In genomic region chr7:141089490-141089889, GRCh38 we compare ENCODE assay signal across 1 cellular context.
TF ChIP-seq lines count a peak whose summit lies in the region.
"Not testable (repeated sequence)": the region's sequence is repeated elsewhere in the genome, so short reads cannot be mapped to it uniquely, and the experiment has no call there.

No MANE protein-coding gene starts in this region.

- H3K4me1 ChIP-seq in HEK293 (ENCODE audit: control insufficient read depth, insufficient read depth, low read length): not testable (repeated sequence)

- not testable (repeated sequence) for H3K4me3 ChIP-seq in HEK293 (ENCODE audit: low read depth, low read length)

- CTCF ChIA-PET in HEK293 (lab: Yijun Ruan, JAX): not testable (repeated sequence)

- H3K36me3 ChIP-seq in HEK293 (ENCODE audit: control insufficient read depth in 2 of 2, insufficient read depth in 1 of 2, low read length in 2 of 2): not testable (repeated sequence)

- H3K27ac ChIP-seq in HEK293 (ENCODE audit: extremely low read depth, low read depth, low read length): not testable (repeated sequence)

- not testable (repeated sequence) for H3K9me3 ChIP-seq in HEK293 (ENCODE audit: control insufficient read depth, insufficient read depth, low read depth, low read length)

- TF ChIP-seq CTCF in HEK293 (tag by site-specific recombination; IDR thresholded peaks at IDR 0.05): not testable (repeated sequence)

- POLR2A ChIA-PET in HEK293 (lab: Yijun Ruan, JAX): not testable (repeated sequence)

TF ChIP-seq in HEK293, 187 proteins besides CTCF, POLR2A, EP300 and RAD21:
- TF ChIP-seq, protein P1, sequence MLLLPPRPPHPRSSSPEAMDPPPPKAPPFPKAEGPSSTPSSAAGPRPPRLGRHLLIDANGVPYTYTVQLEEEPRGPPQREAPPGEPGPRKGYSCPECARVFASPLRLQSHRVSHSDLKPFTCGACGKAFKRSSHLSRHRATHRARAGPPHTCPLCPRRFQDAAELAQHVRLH (tag by site-specific recombination; IDR thresholded peaks at IDR 0.05): 0 out of 2 replicates have a peak, but pooled peaks have one; percentile 41
- TF ChIP-seq ZNF280D (tag by site-specific recombination; IDR thresholded peaks at IDR 0.05) (peak; percentile 60; the same call in 1 of the 2 replicates), ZNF146 (tag by site-specific recombination; IDR thresholded peaks at IDR 0.05) (peak; percentile 95)
